7 cellular contexts compared by ENCODE assay signal in the genomic region with DNA sequence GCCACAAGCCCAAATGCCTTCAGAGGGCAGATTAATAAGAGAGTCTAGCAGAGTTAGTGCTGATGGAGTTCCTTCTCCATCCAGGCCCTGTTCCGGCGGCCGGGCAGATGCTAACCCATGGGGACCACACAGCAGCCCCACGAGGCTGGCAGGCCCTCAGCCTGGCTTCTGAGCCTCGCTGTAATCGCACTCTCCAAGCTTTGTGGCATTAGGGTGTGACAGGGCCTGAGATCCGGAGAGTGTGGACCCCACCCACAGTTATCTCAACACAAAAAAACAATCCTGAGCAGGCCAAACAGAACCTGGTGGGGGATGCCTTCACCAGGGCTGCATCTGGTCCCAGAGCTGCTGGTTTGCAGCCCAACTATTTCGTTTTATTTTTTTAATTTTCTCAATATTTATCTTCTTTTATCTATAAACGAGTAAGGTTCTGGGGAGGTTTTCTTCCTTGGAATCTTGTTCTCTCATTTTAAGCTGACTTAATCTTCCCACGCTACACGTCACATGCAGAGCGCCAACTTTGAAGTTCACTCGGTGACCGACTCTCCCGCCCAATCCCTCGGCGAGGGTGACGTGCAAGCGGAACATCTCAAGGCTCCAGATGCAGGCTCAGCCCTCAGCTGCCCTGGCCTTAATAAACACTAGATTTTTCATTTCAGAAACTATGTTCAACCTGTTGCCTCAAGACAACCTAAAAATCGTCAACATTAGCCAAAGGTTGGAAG.
DNase-seq lines count a peak whose midpoint lies in the region; ATAC-seq, FAIRE-seq and TF ChIP-seq lines count a peak whose summit lies in the region.
"Not testable (repeated sequence)": the region's sequence is repeated elsewhere in the genome, so short reads cannot be mapped to it uniquely, and the experiment has no call there.

No MANE protein-coding gene starts in this region.

- FAIRE-seq in K562 (lab: Jason Lieb, UNC): peak; percentile 85

- peak overlapping the region; percentile 84 for H3K4me2 ChIP-seq in K562 (ENCODE audit: insufficient read depth, low read length)
- peak overlapping the region; percentile 92 for H3K4me2 ChIP-seq in skeletal muscle satellite cell (ENCODE audit: low read length)

- in situ Hi-C loops in K562 (cut with MboI): not testable (repeated sequence)

- H3K4me1 Mint-ChIP-seq in activated CD4-positive, alpha-beta T cell treated with anti-CD3 and anti-CD28 coated beads, Interleukin-2, amount 10 ng/mL, durations not matched to agents 24 days and 14 days: peaks cover 20% of the 10 kb centered on the region

- not testable (repeated sequence) for H3K27me3 ChIP-seq in MG63; K562 (ENCODE audit: control insufficient read depth in 2 of 2, insufficient read depth in 2 of 2, low read length in 2 of 2); lower lobe of right lung (ENCODE audit: low read depth); skeletal muscle satellite cell (ENCODE audit: control insufficient read depth, insufficient read depth, low read length)

- not testable (repeated sequence) for H3K4me1 ChIP-seq in K562 (replicated peaks in 1 of 2; ENCODE audit: control insufficient read depth in 2 of 2, insufficient read depth in 2 of 2, low read length in 2 of 2); lower lobe of right lung
- peaks cover 30% of the 10 kb centered on the region for H3K4me1 ChIP-seq in skeletal muscle satellite cell (ENCODE audit: control insufficient read depth, insufficient read depth, low read length)

- BruUV-seq in K562 (replicated peaks; lab: Mats Ljungman, UMichigan): TSS peak; percentile 95

- TF ChIP-seq RAD21 in K562 (CRISPR knock-in tag; conservative IDR thresholded peaks at IDR 0.05 in 1 of 2, IDR thresholded peaks at IDR 0.05 in 1 of 2): not testable (repeated sequence)

- H3K9ac ChIP-seq in K562 (ENCODE audit: insufficient read depth in 1 of 2, low read depth in 2 of 2, low read length in 2 of 2) (peak overlapping the region; percentile 83 to 91; a peak in 3 of 4 replicates), skeletal muscle satellite cell (ENCODE audit: low read depth, low read length) (peak overlapping the region; percentile 94)

- not testable (repeated sequence) for H3K36me3 ChIP-seq in MG63; K562 (ENCODE audit: control insufficient read depth, insufficient read depth, low read length); lower lobe of right lung; skeletal muscle satellite cell (ENCODE audit: insufficient read depth, low read length)

- TF ChIP-seq CTCF in K562 (IDR thresholded peaks at IDR 0.05 in 2 of 3, conservative IDR thresholded peaks at IDR 0.05 in 1 of 3; ENCODE audit: insufficient read depth in 2 of 3, low read depth in 1 of 3, low read length in 3 of 3); fibroblast of mammary gland (conservative IDR thresholded peaks at IDR 0.05; ENCODE audit: control insufficient read depth, insufficient read depth, low read depth, low read length); lower lobe of right lung (IDR thresholded peaks at IDR 0.05): not testable (repeated sequence)

- POLR2A ChIA-PET in K562 (lab: Yijun Ruan, JAX): not testable (repeated sequence)

- DNase-seq in MG63; activated CD4-positive, alpha-beta T cell treated with anti-CD3 and anti-CD28 coated beads, Interleukin-2, amount 10 ng/mL, durations not matched to agents 24 days and 14 days; K562 (ENCODE audit: extremely low read depth in 1 of 4, low spot score in 3 of 4); lower lobe of right lung: not testable (repeated sequence)
- DNase-seq in fibroblast of mammary gland (ENCODE audit: low read depth): peak; percentile 18

- ATAC-seq in GM19452 (IDR thresholded peaks at IDR 0.05; ENCODE audit: unreplicated experiment) (peak; percentile 12), K562 (peak; percentile 78), lower lobe of right lung (peak in 1 of 2 donors; percentile 20)

- H3K36me3 Mint-ChIP-seq in activated CD4-positive, alpha-beta T cell treated with anti-CD3 and anti-CD28 coated beads, Interleukin-2, amount 10 ng/mL, durations not matched to agents 24 days and 14 days (ENCODE audit: low read depth): peaks cover 11% of the 10 kb centered on the region

- H3K27ac ChIP-seq in K562 (ENCODE audit: extremely low read depth, low read depth, low read length) (peak overlapping the region; percentile 93), lower lobe of right lung (peak overlapping the region; percentile 74)

- not testable (repeated sequence) for H3K9me3 Mint-ChIP-seq in activated CD4-positive, alpha-beta T cell treated with anti-CD3 and anti-CD28 coated beads, Interleukin-2, amount 10 ng/mL, durations not matched to agents 24 days and 14 days

- H3K27ac Mint-ChIP-seq in activated CD4-positive, alpha-beta T cell treated with anti-CD3 and anti-CD28 coated beads, Interleukin-2, amount 10 ng/mL, durations not matched to agents 24 days and 14 days: peak overlapping the region; percentile 86

- H3K79me2 ChIP-seq in K562 (ENCODE audit: control insufficient read depth, insufficient read depth, low read length): peaks cover 49% of the 10 kb centered on the region

- not testable (repeated sequence) for H3K9me3 ChIP-seq in MG63; K562 (replicated peaks; ENCODE audit: control insufficient read depth, insufficient read depth, low read depth, low read length); lower lobe of right lung; skeletal muscle satellite cell (replicated peaks; ENCODE audit: low read length)

- H3K27me3 Mint-ChIP-seq in activated CD4-positive, alpha-beta T cell treated with anti-CD3 and anti-CD28 coated beads, Interleukin-2, amount 10 ng/mL, durations not matched to agents 24 days and 14 days: not testable (repeated sequence)

- WGBS in K562 (ENCODE audit: insufficient coverage, low coverage, missing lambda C conversion rate): 0% methylated on average over 1 of the region's 20 CpGs

- not testable (repeated sequence) for TF ChIP-seq POLR2A in K562 (conservative IDR thresholded peaks at IDR 0.05)

- CTCF ChIA-PET in K562 (lab: Yijun Ruan, JAX; ENCODE audit: low intra/inter-chr PET ratio): not testable (repeated sequence)

- TF ChIP-seq EP300 in K562 (IDR thresholded peaks at IDR 0.05; ENCODE audit: low read length): not testable (repeated sequence)

- H2AFZ ChIP-seq in K562 (ENCODE audit: low read depth, low read length): not testable (repeated sequence)

- H3K9me1 ChIP-seq in K562 (ENCODE audit: control insufficient read depth, insufficient read depth, low read length): not testable (repeated sequence)

- intact Hi-C loops in activated CD4-positive, alpha-beta T cell treated with anti-CD3 and anti-CD28 coated beads, Interleukin-2, amount 10 ng/mL, durations not matched to agents 24 days and 14 days (cut with micrococcal nuclease); K562 (cut with micrococcal nuclease); lower lobe of right lung (cut with DNase I): not testable (repeated sequence)

- not testable (repeated sequence) for H4K20me1 ChIP-seq in K562 (replicated peaks; ENCODE audit: control insufficient read depth, insufficient read depth, low read length)

- H3K4me3 Mint-ChIP-seq in activated CD4-positive, alpha-beta T cell treated with anti-CD3 and anti-CD28 coated beads, Interleukin-2, amount 10 ng/mL, durations not matched to agents 24 days and 14 days: peak overlapping the region; percentile 88

- H3K4me3 ChIP-seq in MG63 (peak overlapping the region; percentile 66), K562 (peak overlapping the region; percentile 56), fibroblast of mammary gland (ENCODE audit: control insufficient read depth, low read depth, low read length) (peak overlapping the region; percentile 61), lower lobe of right lung (peak overlapping the region; percentile 33), skeletal muscle satellite cell (ENCODE audit: low read length) (peak overlapping the region; percentile 83)

TF ChIP-seq in K562, 482 proteins besides CTCF, POLR2A, EP300 and RAD21:
- TF ChIP-seq RBFOX2 (IDR thresholded peaks at IDR 0.05; ENCODE audit: low read depth, low read length): peak; percentile 34; the same call in 1 of the 2 replicates
- 0 out of 2 replicates have a peak, but pooled peaks have one; percentile 39 for TF ChIP-seq CREM (IDR thresholded peaks at IDR 0.05; ENCODE audit: low read depth)

Comparison
In these comparisons a context has a peak if more than half of its experiments do, and no peak if none do; other contexts are left out.
1. H3K4me3 ChIP-seq: peak in every context shown above with its lines; median percentile 83 in skeletal muscle satellite cell; 66 in MG63; 61 in fibroblast of mammary gland; 56 in K562; 33 in lower lobe of right lung.